In genomic region chr6:100305237-100305869, GRCh38 we compare ENCODE assay signal across 2 cellular contexts.
TF ChIP-seq lines count a peak whose summit lies in the region.

No MANE protein-coding gene starts in this region.

TF ChIP-seq in IMR-90, 13 proteins besides CTCF, POLR2A, EP300 and RAD21 (continued from another document):
- no peak for TF ChIP-seq ELK1 (IDR thresholded peaks at IDR 0.05; ENCODE audit: borderline replicate concordance, low read depth, low read length)
- no peak for TF ChIP-seq BHLHE40 (IDR thresholded peaks at IDR 0.05; ENCODE audit: low read depth, low read length)
- TF ChIP-seq RFX5 (IDR thresholded peaks at IDR 0.05; ENCODE audit: low read depth, low read length), result no peak
- no peak for TF ChIP-seq USF2 (IDR thresholded peaks at IDR 0.05; ENCODE audit: low read depth, low read length)
- TF ChIP-seq NFE2L2 (IDR thresholded peaks at IDR 0.05; ENCODE audit: low read depth, low read length), result no peak
- no peak for TF ChIP-seq MAFK (IDR thresholded peaks at IDR 0.05; ENCODE audit: low read depth, low read length)
- TF ChIP-seq SMC3 (IDR thresholded peaks at IDR 0.05; ENCODE audit: low read depth, low read length), result no peak

TF ChIP-seq in SK-N-SH, 30 proteins besides CTCF, POLR2A, EP300 and RAD21 (continued from another document):
- no peak for TF ChIP-seq ZBTB33 (IDR thresholded peaks at IDR 0.05; ENCODE audit: borderline replicate concordance, low read depth)
- no peak for TF ChIP-seq FOSL2 (IDR thresholded peaks at IDR 0.05; ENCODE audit: borderline replicate concordance, low read depth)
- TF ChIP-seq USF1 (IDR thresholded peaks at IDR 0.05; ENCODE audit: borderline replicate concordance, low read depth), result no peak
- TF ChIP-seq TEAD4 (IDR thresholded peaks at IDR 0.05; ENCODE audit: borderline replicate concordance, insufficient read depth), result no peak
- TF ChIP-seq MAX (IDR thresholded peaks at IDR 0.05; ENCODE audit: low read depth), result no peak
- TF ChIP-seq RXRA (IDR thresholded peaks at IDR 0.05; ENCODE audit: borderline replicate concordance, low read depth), result no peak
- no peak for TF ChIP-seq MEF2A (IDR thresholded peaks at IDR 0.05; ENCODE audit: borderline replicate concordance, low read depth)
- no peak for TF ChIP-seq EZH2phosphoT487 (IDR thresholded peaks at IDR 0.05; ENCODE audit: borderline replicate concordance, low read depth)
